In genomic region chr12:120091371-120092090, GRCh38 we compare ENCODE assay signal across 1 cellular context.
TF ChIP-seq lines count a peak whose summit lies in the region.

No MANE protein-coding gene starts in this region.

TF ChIP-seq in IMR-90, 13 proteins besides CTCF, POLR2A, EP300 and RAD21 (continued from another document):
- TF ChIP-seq USF2 (IDR thresholded peaks at IDR 0.05; ENCODE audit: low read depth, low read length), result no peak
- TF ChIP-seq RCOR1 (IDR thresholded peaks at IDR 0.05; ENCODE audit: insufficient replicate concordance, low read length), result no peak
- no peak for TF ChIP-seq FOS (IDR thresholded peaks at IDR 0.05; ENCODE audit: low read depth, low read length)
- TF ChIP-seq CEBPB (IDR thresholded peaks at IDR 0.05; ENCODE audit: low read depth, low read length), result no peak
- TF ChIP-seq MAZ (IDR thresholded peaks at IDR 0.05; ENCODE audit: borderline replicate concordance, low read depth, low read length), result no peak
